19 cellular contexts compared by ENCODE assay signal in the genomic region with DNA sequence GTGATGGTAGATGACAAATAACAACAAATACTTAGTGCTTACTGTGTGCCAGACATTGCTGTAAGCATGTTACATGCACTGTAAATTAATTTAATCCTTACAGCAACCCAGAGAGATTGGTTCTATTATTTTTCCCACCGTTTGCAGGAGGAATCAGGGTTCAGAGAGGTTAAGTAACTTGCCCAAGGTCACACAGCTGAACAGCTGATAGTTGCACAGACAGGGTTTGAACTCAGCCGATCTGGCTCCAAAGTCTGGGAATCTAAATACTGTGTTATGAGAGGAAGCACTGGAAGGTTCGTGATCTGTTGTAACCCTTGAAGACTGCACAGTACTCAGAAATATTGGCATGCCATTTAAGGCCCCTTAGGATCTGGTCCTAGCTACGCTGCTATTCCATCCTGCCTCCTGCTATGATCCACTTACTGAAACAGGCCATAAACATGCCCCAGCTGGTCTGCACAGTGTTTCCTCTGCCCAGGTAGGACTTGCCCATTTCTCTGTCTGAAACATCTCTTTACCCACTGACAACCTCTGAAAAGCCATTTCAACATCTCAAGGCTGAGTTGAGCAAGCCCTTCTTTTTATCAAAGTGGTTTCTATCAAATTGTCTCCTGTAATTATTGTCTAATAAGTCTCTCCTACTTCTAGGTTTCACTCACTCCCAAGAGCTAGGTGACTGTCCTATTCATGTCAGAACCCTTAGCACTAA. TPM values are rescaled to one million over a fixed set of nuclear protein-coding genes. Genes with fewer than 3 reads are reported as not detected.
DNase-seq lines count a peak whose midpoint lies in the region; ATAC-seq and TF ChIP-seq lines count a peak whose summit lies in the region.
"Had no signal": no experiment of that assay in that cellular context is flagged by ENCODE, and none has a peak within 500 bp of the region (broad histone marks: within the 10 kb centered on the region; RNA-seq: fewer than 3 reads in every experiment).

No MANE protein-coding gene starts in this region.

- WGBS in heart right ventricle, 2 donors, result 65 to 67% methylated on average over 4 of the region's 4 CpGs
- 41% methylated on average over 3 of the region's 4 CpGs for WGBS in right lobe of liver (ENCODE audit: insufficient coverage, low coverage, low lambda C conversion rate, missing lambda C conversion rate)

- H3K4me3 ChIP-seq in heart right ventricle, result no peak overlapping the region
- H3K4me3 ChIP-seq in colonic mucosa, result no peak overlapping the region
- no peak overlapping the region for H3K4me3 ChIP-seq in right lobe of liver
- no peak overlapping the region for H3K4me3 ChIP-seq in vagina
- H3K4me3 ChIP-seq: uterus had no signal

- peaks cover 0 to 6% (median 0%) of the 10 kb centered on the region in 11 donors for H3K9me3 ChIP-seq in heart right ventricle
- H3K9me3 ChIP-seq in colonic mucosa, result no peaks in the 10 kb centered on the region
- no peaks in the 10 kb centered on the region for H3K9me3 ChIP-seq in right lobe of liver
- H3K9me3 ChIP-seq in vagina, result no peaks in the 10 kb centered on the region
- H3K9me3 ChIP-seq: uterus had no signal

- DNase-seq in heart right ventricle (no peak), Right ventricle myocardium inferior (ENCODE audit: missing footprints) (no peak), colonic mucosa (no peak), right lobe of liver (no peak), vagina (ENCODE audit: extremely low spot score in 2 of 2) (no peak), SHP77 (lab: John Stamatoyannopoulos, UW) (no peak), SKM-1 (lab: John Stamatoyannopoulos, UW; ENCODE audit: unreplicated experiment) (no peak)
- DNase-seq: activated CD4-positive, alpha-beta T cell treated with anti-CD3 and anti-CD28 coated beads for 36 hours; activated CD8-positive, alpha-beta memory T cell treated with anti-CD3 and anti-CD28 coated beads, Interleukin-2, amount 10 ng/mL, durations not matched to agents 7 days and 5 days; activated naive CD8-positive, alpha-beta T cell treated with anti-CD3 and anti-CD28 coated beads, Interleukin-2, amount 10 ng/mL, durations not matched to agents 7 days and 5 days; cortex of kidney; left colon; NCI-H1436 treated with DMSO at 0.1 percent for 48 hours; NCI-H2171 treated with DMSO at 0.1 percent for 48 hours; NCI-H69; occipital lobe; T-cell; uterus had no signal

- H3K36me3 ChIP-seq in heart right ventricle (no peaks in the 10 kb centered on the region), colonic mucosa (no peaks in the 10 kb centered on the region), right lobe of liver (no peaks in the 10 kb centered on the region), vagina (no peaks in the 10 kb centered on the region)
- H3K36me3 ChIP-seq: uterus had no signal

- intact Hi-C loops in heart right ventricle (cut with DNase I) (loop anchor here in 3 of 10 donors (10.0 kb wide), 3 partner anchors 154 to 664 kb away; a partner anchor contains a TSS), Right ventricle myocardium inferior (cut with DNase I) (no loop called here), colonic mucosa (cut with DNase I) (no loop called here), right lobe of liver (cut with DNase I) (no loop called here), vagina (cut with DNase I) (no loop called here)

- no peak overlapping the region for H3K9ac ChIP-seq in colonic mucosa (ENCODE audit: low read depth in 2 of 2, low read length in 2 of 2)

- TF ChIP-seq CTCF in heart right ventricle (IDR thresholded peaks at IDR 0.05) (no peak), colonic mucosa (IDR thresholded peaks at IDR 0.05) (no peak), right lobe of liver (IDR thresholded peaks at IDR 0.05) (no peak), vagina (IDR thresholded peaks at IDR 0.05) (no peak)

- no peaks in the 10 kb centered on the region for H3K27me3 ChIP-seq in heart right ventricle
- H3K27me3 ChIP-seq in colonic mucosa, result no peaks in the 10 kb centered on the region
- H3K27me3 ChIP-seq in right lobe of liver, result no peaks in the 10 kb centered on the region
- H3K27me3 ChIP-seq in vagina, result no peaks in the 10 kb centered on the region
- H3K27me3 ChIP-seq: uterus had no signal

- TF ChIP-seq POLR2A in right lobe of liver (IDR thresholded peaks at IDR 0.05) (no peak), vagina (IDR thresholded peaks at IDR 0.05) (no peak)

- H3K27ac ChIP-seq in heart right ventricle, result peak overlapping the region in 9 of 10 donors; percentile 17 to 81 (median 71)
- peak overlapping the region; percentile 27 for H3K27ac ChIP-seq in colonic mucosa
- peak overlapping the region in 1 of 3 donors; percentile 18 for H3K27ac ChIP-seq in right lobe of liver
- peak overlapping the region; percentile 53 for H3K27ac ChIP-seq in vagina

- no peak for ATAC-seq in heart right ventricle
- ATAC-seq in Right ventricle myocardium inferior, result no peak
- ATAC-seq in right lobe of liver, result peak in 3 of 4 donors; percentile 7 to 14 (median 9)
- ATAC-seq in GM18520 (IDR thresholded peaks at IDR 0.05; ENCODE audit: unreplicated experiment), result no peak
- ATAC-seq: activated CD4-positive, alpha-beta T cell treated with anti-CD3 and anti-CD28 coated beads for 36 hours; activated CD8-positive, alpha-beta memory T cell treated with anti-CD3 and anti-CD28 coated beads, Interleukin-2, amount 10 ng/mL, durations not matched to agents 7 days and 5 days; T-cell had no signal

- peaks cover 7 to 63% (median 46%) of the 10 kb centered on the region in 9 donors for H3K4me1 ChIP-seq in heart right ventricle
- no peaks in the 10 kb centered on the region for H3K4me1 ChIP-seq in colonic mucosa
- H3K4me1 ChIP-seq in right lobe of liver, result peaks cover 2 to 26% (median 4%) of the 10 kb centered on the region in 4 donors
- H3K4me1 ChIP-seq in vagina, result peaks cover 35% of the 10 kb centered on the region
- H3K4me1 ChIP-seq: uterus had no signal

RNA-seq across cellular contexts. Expression of a gene that starts 40.4 kb away (rescaled TPM):
- total RNA-seq in heart right ventricle, result 100 to 1,000 TPM; 170 to 416 (median 253) TPM
- 100 to 1,000 TPM; 123 to 661 TPM for polyA plus RNA-seq in heart right ventricle
- 360 TPM for total RNA-seq in Right ventricle myocardium inferior
- total RNA-seq in colonic mucosa, result 10 to 100 TPM; 56.5 to 63.7 TPM
- 10 to 100 TPM; 28.9 to 63.4 (median 36.0) TPM for total RNA-seq in right lobe of liver
- total RNA-seq in vagina, result 87.7 TPM

Comparison
In these comparisons a context has a peak if more than half of its experiments do, and no peak if none do; other contexts are left out.
1. ATAC-seq: peak in right lobe of liver (3 of 4); none in heart right ventricle (0 of 8), Right ventricle myocardium inferior (single experiment) and GM18520 (single experiment).